In genomic region chr2:55227437-55228223, GRCh38 we compare ENCODE assay signal across 8 cellular contexts. TPM values are rescaled to one million over a fixed set of nuclear protein-coding genes. Genes with fewer than 3 reads are reported as not detected.
DNase-seq lines count a peak whose midpoint lies in the region; ATAC-seq, FAIRE-seq and TF ChIP-seq lines count a peak whose summit lies in the region.
"Not testable (repeated sequence)": the region's sequence is repeated elsewhere in the genome, so short reads cannot be mapped to it uniquely, and the experiment has no call there.

No MANE protein-coding gene starts in this region.

- TF ChIP-seq POLR2A in IMR-90 (IDR thresholded peaks at IDR 0.05; ENCODE audit: low read depth, low read length); endothelial cell of umbilical vein (IDR thresholded peaks at IDR 0.05; ENCODE audit: low read depth, low read length): not testable (repeated sequence)

- not testable (repeated sequence) for H4K91ac ChIP-seq in IMR-90 (ENCODE audit: insufficient read depth, low read depth, low read length); mesenchymal stem cell (ENCODE audit: low read length)

- H3K4me3 Mint-ChIP-seq in activated B cell treated with CpG ODN at 0.5 μM for 24 hours; stimulated activated memory B cell treated with anti-CD40 and anti-IgM and Interleukin-4, amounts not matched to agents 10 μg/mL and 1 μg/mL and 100 μg/mL, for 72 hours: not testable (repeated sequence)
- peak overlapping the region; percentile 55 for H3K4me3 Mint-ChIP-seq in activated naive CD8-positive, alpha-beta T cell

- ATAC-seq in IMR-90 (ENCODE audit: low read depth) = 0 out of 2 replicates have a peak, but pooled peaks have one; percentile 2
- ATAC-seq in activated B cell treated with CpG ODN at 0.5 μM for 24 hours (ENCODE audit: low read depth); stimulated activated memory B cell treated with anti-CD40 and anti-IgM and Interleukin-4, amounts not matched to agents 10 μg/mL and 1 μg/mL and 100 μg/mL, for 72 hours: not testable (repeated sequence)

- H3K79me1 ChIP-seq in IMR-90 (ENCODE audit: low read depth in 1 of 2, low read length in 2 of 2) = peaks cover 12 to 70% of the 10 kb centered on the region in 2 experiments
- H3K79me1 ChIP-seq in mesenchymal stem cell (replicated peaks; ENCODE audit: low read length, poor library complexity, severe bottlenecking) = peaks cover 29% of the 10 kb centered on the region

- not testable (repeated sequence) for H3K27me3 ChIP-seq in BLaER1; IMR-90 (ENCODE audit: control insufficient read depth, insufficient read depth, low read length); endothelial cell of umbilical vein (ENCODE audit: control insufficient read depth in 2 of 2, insufficient read depth in 2 of 2, low read length in 2 of 2); mesenchymal stem cell (ENCODE audit: control insufficient read depth in 1 of 2, insufficient read depth in 1 of 2, low read length in 2 of 2)

- H3K56ac ChIP-seq in IMR-90 (ENCODE audit: extremely low read depth, insufficient read depth, low read length) = not testable (repeated sequence)

- H4K5ac ChIP-seq in IMR-90 (ENCODE audit: low read depth, low read length) = not testable (repeated sequence)

- H3K14ac ChIP-seq in IMR-90 (replicated peaks; ENCODE audit: low read depth, low read length) = 0 out of 2 replicates have a peak overlapping the region, but pooled peaks have one; percentile 30
- not testable (repeated sequence) for H3K14ac ChIP-seq in mesenchymal stem cell (ENCODE audit: low read length in 2 of 2)

- FAIRE-seq in endothelial cell of umbilical vein (lab: Jason Lieb, UNC) = peak; percentile 50

- peak overlapping the region; percentile 65 for H3K4me2 ChIP-seq in BLaER1
- peak overlapping the region; percentile 39; the same call in 1 of the 2 replicates for H3K4me2 ChIP-seq in IMR-90 (ENCODE audit: low read depth, low read length)
- peak overlapping the region; percentile 59 for H3K4me2 ChIP-seq in OCI-LY7 (ENCODE audit: low read length)
- H3K4me2 ChIP-seq in endothelial cell of umbilical vein (ENCODE audit: insufficient read depth, low read length) = peak overlapping the region; percentile 2
- H3K4me2 ChIP-seq in mesenchymal stem cell (ENCODE audit: low read length, poor library complexity, severe bottlenecking) = not testable (repeated sequence)

- not testable (repeated sequence) for BruUV-seq in IMR-90 (replicated peaks; lab: Mats Ljungman, UMichigan); OCI-LY7 (replicated peaks; lab: Mats Ljungman, UMichigan); endothelial cell of umbilical vein (replicated peaks; lab: Mats Ljungman, UMichigan)

- dilution Hi-C loops in IMR-90 (cut with HindIII; ENCODE audit: low sequenced_read_pairs, unreplicated experiment); endothelial cell of umbilical vein (cut with MboI; ENCODE audit: extremely low pct_ligation_motif_present, low sequenced_read_pairs): not testable (repeated sequence)

- not testable (repeated sequence) for TF ChIP-seq CTCF in IMR-90 (conservative IDR thresholded peaks at IDR 0.05; ENCODE audit: low read depth, low read length); OCI-LY7 (conservative IDR thresholded peaks at IDR 0.05; ENCODE audit: low read length); activated B cell treated with CpG ODN at 0.5 μM for 24 hours (IDR thresholded peaks at IDR 0.05); endothelial cell of umbilical vein (IDR thresholded peaks at IDR 0.05; ENCODE audit: extremely low read depth in 1 of 2, insufficient read depth in 1 of 2, low read depth in 1 of 2, low read length in 2 of 2)

- in situ Hi-C loops in IMR-90 (cut with MboI; ENCODE audit: low sequenced_read_pairs) = not testable (repeated sequence)

- H3K27ac ChIP-seq in BLaER1 = peak overlapping the region; percentile 25; the same call in 1 of the 2 replicates
- H3K27ac ChIP-seq in IMR-90 (ENCODE audit: insufficient read depth, low read length); endothelial cell of umbilical vein (ENCODE audit: insufficient read depth, low read depth, low read length); mesenchymal stem cell (ENCODE audit: low read length, poor library complexity, severe bottlenecking): not testable (repeated sequence)
- peak overlapping the region; percentile 2 for H3K27ac ChIP-seq in OCI-LY7 (ENCODE audit: low read depth, low read length, poor library complexity, severe bottlenecking)

- not testable (repeated sequence) for H3K23ac ChIP-seq in IMR-90 (ENCODE audit: low read depth, low read length); mesenchymal stem cell (ENCODE audit: low read length in 2 of 2)

- H3K9me3 Mint-ChIP-seq in activated B cell treated with CpG ODN at 0.5 μM for 24 hours; activated naive CD8-positive, alpha-beta T cell (ENCODE audit: low read depth); stimulated activated memory B cell treated with anti-CD40 and anti-IgM and Interleukin-4, amounts not matched to agents 10 μg/mL and 1 μg/mL and 100 μg/mL, for 72 hours: not testable (repeated sequence)

- H2BK20ac ChIP-seq in IMR-90 (ENCODE audit: low read depth, low read length) = peak overlapping the region; percentile 24; the same call in 1 of the 2 replicates

- H2BK12ac ChIP-seq in mesenchymal stem cell (ENCODE audit: low read length in 2 of 2) = not testable (repeated sequence)

- H3K4ac ChIP-seq in IMR-90 (ENCODE audit: low read depth, low read length) = not testable (repeated sequence)
- peak overlapping the region in 1 of 2 experiments; percentile 51 for H3K4ac ChIP-seq in mesenchymal stem cell (ENCODE audit: low read depth in 1 of 2, low read length in 2 of 2)

- peaks cover 40% of the 10 kb centered on the region for H3K4me1 Mint-ChIP-seq in activated B cell treated with CpG ODN at 0.5 μM for 24 hours
- H3K4me1 Mint-ChIP-seq in activated naive CD8-positive, alpha-beta T cell (ENCODE audit: low read depth) = peaks cover 42% of the 10 kb centered on the region
- peaks cover 30% of the 10 kb centered on the region for H3K4me1 Mint-ChIP-seq in stimulated activated memory B cell treated with anti-CD40 and anti-IgM and Interleukin-4, amounts not matched to agents 10 μg/mL and 1 μg/mL and 100 μg/mL, for 72 hours

- not testable (repeated sequence) for H3K9ac ChIP-seq in BLaER1; IMR-90 (ENCODE audit: low read depth, low read length); endothelial cell of umbilical vein (replicated peaks; ENCODE audit: extremely low read depth, insufficient read depth, low read length); mesenchymal stem cell (ENCODE audit: low read length)

- H4K8ac ChIP-seq in IMR-90 (ENCODE audit: low read depth in 2 of 2, low read length in 2 of 2) (peak overlapping the region in 1 of 2 experiments; percentile 65; a peak in 1 of 4 replicates), mesenchymal stem cell (ENCODE audit: low read length) (peak overlapping the region; percentile 12)

- POLR2A ChIA-PET in IMR-90 (lab: Charles Lee; ENCODE audit: unreplicated experiment) (interaction anchor here (0.7 kb wide), 1 partner anchor 37 kb away, joined by 6 read pairs; no protein-coding TSS in a partner anchor), OCI-LY7 (lab: Charles Lee) (interaction anchor here (1.1 kb wide), 1 partner anchor 18 kb away, joined by 3 read pairs; no protein-coding TSS in a partner anchor), activated B cell treated with CpG ODN at 0.5 μM for 24 hours (lab: Charles Lee) (interaction anchor here (0.6 kb wide), 1 partner anchor 199 kb away, joined by 3 read pairs; no protein-coding TSS in a partner anchor)
- POLR2A ChIA-PET in endothelial cell of umbilical vein (lab: Charles Lee) = not testable (repeated sequence)

- H3K9me1 ChIP-seq in IMR-90 (ENCODE audit: insufficient read depth, low read length); endothelial cell of umbilical vein (replicated peaks; ENCODE audit: control insufficient read depth, extremely low read depth, insufficient read depth, low read length): not testable (repeated sequence)

- CTCF ChIA-PET in IMR-90 (lab: Yijun Ruan, JAX); OCI-LY7 (lab: Charles Lee; ENCODE audit: unreplicated experiment); activated B cell treated with CpG ODN at 0.5 μM for 24 hours (lab: Charles Lee): not testable (repeated sequence)
- CTCF ChIA-PET in endothelial cell of umbilical vein (lab: Charles Lee) = interaction anchor here (1.5 kb wide), 1 partner anchor 19 kb away, joined by 4 read pairs; no protein-coding TSS in a partner anchor

- H3K36me3 Mint-ChIP-seq in activated B cell treated with CpG ODN at 0.5 μM for 24 hours (ENCODE audit: low read depth); stimulated activated memory B cell treated with anti-CD40 and anti-IgM and Interleukin-4, amounts not matched to agents 10 μg/mL and 1 μg/mL and 100 μg/mL, for 72 hours: not testable (repeated sequence)
- H3K36me3 Mint-ChIP-seq in activated naive CD8-positive, alpha-beta T cell = peaks cover 18% of the 10 kb centered on the region

- H2BK15ac ChIP-seq in IMR-90 (ENCODE audit: low read depth, low read length); mesenchymal stem cell (ENCODE audit: low read depth, poor library complexity, severe bottlenecking): not testable (repeated sequence)

- H3K9me3 ChIP-seq in BLaER1; IMR-90 (ENCODE audit: control insufficient read depth, insufficient read depth, low read length); OCI-LY7 (ENCODE audit: low read length); endothelial cell of umbilical vein (replicated peaks; ENCODE audit: control insufficient read depth, insufficient read depth, low read length); mesenchymal stem cell (ENCODE audit: control insufficient read depth, low read length): not testable (repeated sequence)

- not testable (repeated sequence) for H3K36me3 ChIP-seq in BLaER1; IMR-90 (ENCODE audit: control insufficient read depth, insufficient read depth, low read length); endothelial cell of umbilical vein (ENCODE audit: control insufficient read depth in 2 of 2, extremely low read depth in 1 of 2, insufficient read depth in 2 of 2, low read length in 2 of 2)
- H3K36me3 ChIP-seq in OCI-LY7 (ENCODE audit: insufficient read depth, low read length) = peaks cover 20% of the 10 kb centered on the region
- H3K36me3 ChIP-seq in mesenchymal stem cell (ENCODE audit: control insufficient read depth in 1 of 2, insufficient read depth in 2 of 2, low read depth in 1 of 2, low read length in 2 of 2) = peaks cover 8 to 26% of the 10 kb centered on the region in 2 experiments

- not testable (repeated sequence) for H2AFZ ChIP-seq in IMR-90 (replicated peaks; ENCODE audit: low read length, poor library complexity); mesenchymal stem cell (ENCODE audit: low read depth, low read length)
- H2AFZ ChIP-seq in OCI-LY7 (ENCODE audit: low read length) (peak overlapping the region; percentile 1; the same call in 1 of the 2 replicates), endothelial cell of umbilical vein (ENCODE audit: low read depth, low read length) (peak overlapping the region; percentile 0)

- WGBS in IMR-90 (ENCODE audit: extremely low coverage in 2 of 2, insufficient read length in 1 of 2), 2 experiments = no CpG with 5 or more reads among the region's 7 CpGs
- WGBS in mesenchymal stem cell = 71% methylated on average over 4 of the region's 7 CpGs

- peak overlapping the region; percentile 44 for H2BK5ac ChIP-seq in IMR-90 (ENCODE audit: low read depth, low read length, poor library complexity, severe bottlenecking)
- H2BK5ac ChIP-seq in mesenchymal stem cell (ENCODE audit: low read depth, low read length, poor library complexity, severe bottlenecking) = not testable (repeated sequence)

- not testable (repeated sequence) for H2BK120ac ChIP-seq in IMR-90 (ENCODE audit: low read depth, low read length)
- peak overlapping the region; percentile 73 for H2BK120ac ChIP-seq in mesenchymal stem cell (ENCODE audit: low read depth, low read length)

- not testable (repeated sequence) for H4K20me1 ChIP-seq in BLaER1; IMR-90 (ENCODE audit: insufficient read depth, low read length); OCI-LY7 (ENCODE audit: insufficient read depth, low read length); endothelial cell of umbilical vein (replicated peaks; ENCODE audit: control insufficient read depth, extremely low read depth, insufficient read depth, low read length)

- H3K9me2 ChIP-seq in OCI-LY7 (ENCODE audit: insufficient read depth, low read length) = not testable (repeated sequence)

- not testable (repeated sequence) for H2AK5ac ChIP-seq in IMR-90 (ENCODE audit: low read depth, low read length); mesenchymal stem cell (ENCODE audit: low read length, severe bottlenecking)

- intact Hi-C loops in IMR-90 (cut with micrococcal nuclease); OCI-LY7 (cut with micrococcal nuclease; ENCODE audit: unreplicated experiment); activated B cell treated with CpG ODN at 0.5 μM for 24 hours (cut with micrococcal nuclease); endothelial cell of umbilical vein (cut with micrococcal nuclease): not testable (repeated sequence)

- H3K79me2 ChIP-seq in OCI-LY7 (ENCODE audit: insufficient read depth, low read depth, low read length) = peaks cover 37% of the 10 kb centered on the region
- peaks cover 16% of the 10 kb centered on the region for H3K79me2 ChIP-seq in endothelial cell of umbilical vein (ENCODE audit: control insufficient read depth, insufficient read depth, low read length)

- DNase-seq in IMR-90 (peak; percentile 62), OCI-LY7 (ENCODE audit: low spot score) (peak; percentile 34), endothelial cell of umbilical vein (ENCODE audit: low read depth, low spot score) (peak; percentile 54), mesenchymal stem cell (peak; percentile 89)
- not testable (repeated sequence) for DNase-seq in activated B cell treated with CpG ODN at 0.5 μM for 24 hours

- not testable (repeated sequence) for H3K4me3 ChIP-seq in BLaER1; IMR-90 (ENCODE audit: insufficient read depth, low read depth, low read length); endothelial cell of umbilical vein (replicated peaks in 1 of 3; ENCODE audit: insufficient read depth in 1 of 3, low read depth in 1 of 3, low read length in 3 of 3); mesenchymal stem cell (ENCODE audit: insufficient read depth in 1 of 2, low read depth in 1 of 2, low read length in 2 of 2)
- peak overlapping the region; percentile 2 for H3K4me3 ChIP-seq in OCI-LY7 (ENCODE audit: low read depth, low read length, poor library complexity, severe bottlenecking)

- H3K18ac ChIP-seq in IMR-90 (ENCODE audit: low read depth, low read length) = not testable (repeated sequence)
- peak overlapping the region in 1 of 2 experiments; percentile 79 for H3K18ac ChIP-seq in mesenchymal stem cell (ENCODE audit: low read depth in 1 of 2, low read length in 2 of 2)

- not testable (repeated sequence) for TF ChIP-seq RAD21 in IMR-90 (IDR thresholded peaks at IDR 0.05; ENCODE audit: low read length)

- H3K27me3 Mint-ChIP-seq in activated B cell treated with CpG ODN at 0.5 μM for 24 hours; activated naive CD8-positive, alpha-beta T cell; stimulated activated memory B cell treated with anti-CD40 and anti-IgM and Interleukin-4, amounts not matched to agents 10 μg/mL and 1 μg/mL and 100 μg/mL, for 72 hours: not testable (repeated sequence)

- peak overlapping the region; percentile 57 for H3K27ac Mint-ChIP-seq in activated B cell treated with CpG ODN at 0.5 μM for 24 hours
- peak overlapping the region; percentile 76 for H3K27ac Mint-ChIP-seq in activated naive CD8-positive, alpha-beta T cell
- peak overlapping the region; percentile 44 for H3K27ac Mint-ChIP-seq in stimulated activated memory B cell treated with anti-CD40 and anti-IgM and Interleukin-4, amounts not matched to agents 10 μg/mL and 1 μg/mL and 100 μg/mL, for 72 hours

- peaks cover 27% of the 10 kb centered on the region for H3K4me1 ChIP-seq in BLaER1
- H3K4me1 ChIP-seq in IMR-90 (ENCODE audit: control insufficient read depth, insufficient read depth, low read length); mesenchymal stem cell (ENCODE audit: control insufficient read depth, insufficient read depth, low read depth, low read length): not testable (repeated sequence)
- H3K4me1 ChIP-seq in OCI-LY7 (ENCODE audit: insufficient read depth, low read length, poor library complexity, severe bottlenecking) = peaks cover 11% of the 10 kb centered on the region
- peaks cover 19% of the 10 kb centered on the region for H3K4me1 ChIP-seq in endothelial cell of umbilical vein (ENCODE audit: control insufficient read depth, extremely low read depth, insufficient read depth, low read length)

- H2AK9ac ChIP-seq in IMR-90 (replicated peaks; ENCODE audit: low read depth, low read length, poor library complexity) = not testable (repeated sequence)

RNA-seq across cellular contexts. Expression of gene CLHC1, which starts 4.5 kb away (rescaled TPM):
- total RNA-seq in IMR-90 (2012; rRNA removed) (2.3 and 4.7 TPM in 2 replicates), OCI-LY7 (2022) (28.5 and 32.1 TPM in 2 replicates), activated B cell treated with CpG ODN at 0.5 μM for 24 hours (7.1 and 10.5 TPM in 2 replicates), endothelial cell of umbilical vein (10.2 and 12.3 TPM in 2 replicates)
- polyA plus RNA-seq in IMR-90 (2012; rRNA removed) (4.1 and 5.3 TPM in 2 replicates), endothelial cell of umbilical vein (2.0 and 2.4 TPM in 2 replicates)
- 0.16 and 0.27 TPM in 2 replicates for polyA plus RNA-seq in IMR-90 (2012; cell fraction: cytosol; rRNA removed)
- 2.9 and 17.4 TPM in 2 replicates for polyA plus RNA-seq in IMR-90 (2012; cell fraction: nucleus; rRNA removed; ENCODE audit: low replicate concordance)
- 12.4 and 28.5 TPM in 2 replicates for total RNA-seq in OCI-LY7 (2014; rRNA removed; shearing (Covaris generic))
- polyA plus RNA-seq in endothelial cell of umbilical vein (2011; cell fraction: cytosol; rRNA removed) = 2.2 and 2.9 TPM in 2 replicates
- 15.3 and 19.8 TPM in 2 replicates for polyA plus RNA-seq in endothelial cell of umbilical vein (2011; cell fraction: nucleus; rRNA removed)
- 4.4 and 7.1 TPM in 2 replicates for polyA plus RNA-seq in endothelial cell of umbilical vein (2012)
- 3.6 and 5.6 TPM in 2 replicates for polyA minus RNA-seq in endothelial cell of umbilical vein
- 5.8 TPM for polyA minus RNA-seq in endothelial cell of umbilical vein (2011; cell fraction: cytosol; rRNA and poly(A)+ RNA removed)
- polyA minus RNA-seq in endothelial cell of umbilical vein (2011; cell fraction: nucleus; rRNA and poly(A)+ RNA removed) = 11.2 and 17.6 TPM in 2 replicates
- 5.2 TPM for polyA plus RNA-seq in mesenchymal stem cell (2013, experiment 1 of 2)
- polyA plus RNA-seq in mesenchymal stem cell (2013, experiment 2 of 2) = 5.0 TPM

RNA-seq across cellular contexts. Expression of gene RPS27A, which starts 4.9 kb away (rescaled TPM):
- total RNA-seq in IMR-90 (2012; rRNA removed) (496 and 1,448 TPM in 2 replicates), OCI-LY7 (2022) (1,406 and 1,456 TPM in 2 replicates), activated B cell treated with CpG ODN at 0.5 μM for 24 hours (1,833 and 2,316 TPM in 2 replicates), endothelial cell of umbilical vein (926 and 939 TPM in 2 replicates)
- polyA plus RNA-seq in IMR-90 (2012; rRNA removed) (1,344 and 1,421 TPM in 2 replicates), endothelial cell of umbilical vein (795 and 1,136 TPM in 2 replicates)
- 503 and 1,026 TPM in 2 replicates for polyA plus RNA-seq in IMR-90 (2012; cell fraction: cytosol; rRNA removed)
- 81.5 and 788 TPM in 2 replicates for polyA plus RNA-seq in IMR-90 (2012; cell fraction: nucleus; rRNA removed; ENCODE audit: low replicate concordance)
- total RNA-seq in OCI-LY7 (2014; rRNA removed; shearing (Covaris generic)) = 1,716 and 1,995 TPM in 2 replicates
- polyA plus RNA-seq in endothelial cell of umbilical vein (2011; cell fraction: cytosol; rRNA removed) = 2,131 and 2,137 TPM in 2 replicates
- polyA plus RNA-seq in endothelial cell of umbilical vein (2011; cell fraction: nucleus; rRNA removed) = 524 and 724 TPM in 2 replicates
- 1,840 and 2,931 TPM in 2 replicates for polyA plus RNA-seq in endothelial cell of umbilical vein (2012)
- 213 and 228 TPM in 2 replicates for polyA minus RNA-seq in endothelial cell of umbilical vein
- polyA minus RNA-seq in endothelial cell of umbilical vein (2011; cell fraction: cytosol; rRNA and poly(A)+ RNA removed) = 592 TPM
- 74.4 and 91.5 TPM in 2 replicates for polyA minus RNA-seq in endothelial cell of umbilical vein (2011; cell fraction: nucleus; rRNA and poly(A)+ RNA removed)
- 1,882 TPM for polyA plus RNA-seq in mesenchymal stem cell (2013, experiment 1 of 2)
- 1,945 TPM for polyA plus RNA-seq in mesenchymal stem cell (2013, experiment 2 of 2)

RNA-seq across cellular contexts. Expression of gene MTIF2, which starts 41.4 kb away (rescaled TPM):
- total RNA-seq in IMR-90 (2012; rRNA removed) (22.6 and 33.3 TPM in 2 replicates), OCI-LY7 (2022) (44.3 and 47.1 TPM in 2 replicates), activated B cell treated with CpG ODN at 0.5 μM for 24 hours (37.8 and 40.4 TPM in 2 replicates), endothelial cell of umbilical vein (26.8 and 26.9 TPM in 2 replicates)
- polyA plus RNA-seq in IMR-90 (2012; rRNA removed) (9.5 and 10.8 TPM in 2 replicates), endothelial cell of umbilical vein (7.0 and 9.3 TPM in 2 replicates)
- polyA plus RNA-seq in IMR-90 (2012; cell fraction: cytosol; rRNA removed) = 2.1 and 3.2 TPM in 2 replicates
- 7.4 and 13.7 TPM in 2 replicates for polyA plus RNA-seq in IMR-90 (2012; cell fraction: nucleus; rRNA removed; ENCODE audit: low replicate concordance)
- total RNA-seq in OCI-LY7 (2014; rRNA removed; shearing (Covaris generic)) = 33.5 and 41.4 TPM in 2 replicates
- polyA plus RNA-seq in endothelial cell of umbilical vein (2011; cell fraction: cytosol; rRNA removed) = 10.7 and 11.4 TPM in 2 replicates
- 21.6 and 26.1 TPM in 2 replicates for polyA plus RNA-seq in endothelial cell of umbilical vein (2011; cell fraction: nucleus; rRNA removed)
- 20.6 and 28.1 TPM in 2 replicates for polyA plus RNA-seq in endothelial cell of umbilical vein (2012)
- polyA minus RNA-seq in endothelial cell of umbilical vein = 15.1 and 21.1 TPM in 2 replicates
- 27.7 TPM for polyA minus RNA-seq in endothelial cell of umbilical vein (2011; cell fraction: cytosol; rRNA and poly(A)+ RNA removed)
- 20.2 and 23.3 TPM in 2 replicates for polyA minus RNA-seq in endothelial cell of umbilical vein (2011; cell fraction: nucleus; rRNA and poly(A)+ RNA removed)
- polyA plus RNA-seq in mesenchymal stem cell (2013, experiment 1 of 2) = 22.4 TPM
- 22.1 TPM for polyA plus RNA-seq in mesenchymal stem cell (2013, experiment 2 of 2)
